ENCODE assay signal across 24 cellular contexts in the genomic region with DNA sequence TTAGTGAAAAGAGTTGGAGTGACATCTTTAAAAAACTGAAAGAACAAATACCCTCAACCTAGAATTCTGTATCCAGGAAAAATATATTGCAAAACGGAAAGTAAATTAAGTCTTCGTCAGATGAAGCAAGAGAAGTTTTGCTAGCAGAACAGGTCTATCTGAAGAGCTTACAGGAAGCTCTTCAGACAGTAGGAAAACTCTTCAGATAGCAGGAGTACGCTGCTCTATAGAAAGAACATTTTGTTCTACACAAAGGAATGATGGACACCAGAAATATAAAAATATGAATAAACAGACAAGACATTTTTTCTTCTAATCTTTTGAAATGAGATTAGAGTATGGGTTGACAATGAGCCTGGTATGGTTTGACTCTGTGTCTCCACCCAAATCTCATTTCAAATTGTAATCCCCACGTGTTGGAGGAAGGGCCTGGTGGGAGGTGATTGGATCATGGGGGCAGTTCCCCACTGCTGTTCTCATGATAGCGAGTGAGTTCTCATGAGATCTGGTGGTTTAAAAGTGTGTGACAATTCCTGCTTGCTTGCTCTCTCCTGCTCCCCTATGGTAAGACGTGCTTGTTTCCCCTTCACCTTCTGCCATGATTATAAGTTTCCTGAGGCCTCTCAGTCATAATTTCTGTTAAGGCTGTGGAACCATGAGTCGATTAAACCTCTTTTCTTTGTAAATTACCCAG.
"Had no signal": no experiment of that assay in that cellular context is flagged by ENCODE, and none has a peak within 500 bp of the region (broad histone marks: within the 10 kb centered on the region; RNA-seq: fewer than 3 reads in every experiment).

No MANE protein-coding gene starts in this region.

- H3K36me3 ChIP-seq: ascending aorta had no signal

- H3K9me3 Mint-ChIP-seq: activated T-cell treated with anti-CD3 and anti-CD28 coated beads, Interleukin-2, amount 50 U/mL, for 24 hours; activated T-helper 1 cell treated with anti-CD3 and anti-CD28 coated beads, Interleukin-12 subunit alpha, Interleukin-12 subunit beta, Interleukin-2, Interleukin-4 antibody, amounts not matched to agents 30 ng/mL and 10 ng/mL and 1 ng/mL, durations not matched to agents 14 hours and 24 hours and 36 hours had no signal

- H3K27ac ChIP-seq: ascending aorta, body of pancreas had no signal

- H3K9me3 ChIP-seq: ascending aorta, body of pancreas had no signal

- H3K36me3 Mint-ChIP-seq: activated CD8-positive, alpha-beta memory T cell treated with anti-CD3 and anti-CD28 coated beads, Interleukin-2, amount 10 ng/mL, durations not matched to agents 7 days and 5 days; activated naive CD4-positive, alpha-beta T cell treated with anti-CD3 and anti-CD28 coated beads, Interleukin-2, amount 50 U/mL, for 24 hours; WTC11 had no signal

- H3K4me1 ChIP-seq: ascending aorta, body of pancreas had no signal

- H3K27ac Mint-ChIP-seq: activated CD8-positive, alpha-beta memory T cell treated with anti-CD3 and anti-CD28 coated beads, Interleukin-2, amount 10 ng/mL, durations not matched to agents 7 days and 5 days; activated naive CD4-positive, alpha-beta T cell treated with anti-CD3 and anti-CD28 coated beads, Interleukin-2, amount 50 U/mL, for 24 hours; activated T-cell treated with anti-CD3 and anti-CD28 coated beads, Interleukin-2, amount 50 U/mL, for 24 hours; activated T-helper 1 cell treated with anti-CD3 and anti-CD28 coated beads, Interleukin-12 subunit alpha, Interleukin-12 subunit beta, Interleukin-2, Interleukin-4 antibody, amounts not matched to agents 30 ng/mL and 10 ng/mL and 1 ng/mL, durations not matched to agents 14 hours and 24 hours and 36 hours; T-helper 17 cell; WTC11 had no signal

- H3K27me3 ChIP-seq: ascending aorta, body of pancreas had no signal

- H3K4me3 Mint-ChIP-seq: activated CD8-positive, alpha-beta memory T cell treated with anti-CD3 and anti-CD28 coated beads, Interleukin-2, amount 10 ng/mL, durations not matched to agents 7 days and 5 days; activated naive CD4-positive, alpha-beta T cell treated with anti-CD3 and anti-CD28 coated beads, Interleukin-2, amount 50 U/mL, for 24 hours; activated T-cell treated with anti-CD3 and anti-CD28 coated beads, Interleukin-2, amount 50 U/mL, for 24 hours; activated T-helper 1 cell treated with anti-CD3 and anti-CD28 coated beads, Interleukin-12 subunit alpha, Interleukin-12 subunit beta, Interleukin-2, Interleukin-4 antibody, amounts not matched to agents 30 ng/mL and 10 ng/mL and 1 ng/mL, durations not matched to agents 14 hours and 24 hours and 36 hours; central memory CD8-positive, alpha-beta T cell; T-helper 17 cell; WTC11 had no signal

- ATAC-seq: activated CD8-positive, alpha-beta memory T cell treated with anti-CD3 and anti-CD28 coated beads, Interleukin-2, amount 10 ng/mL, durations not matched to agents 7 days and 5 days; body of pancreas; T-helper 17 cell; WTC11 had no signal

- H3K4me3 ChIP-seq: ascending aorta, body of pancreas had no signal

- H3K27me3 Mint-ChIP-seq: activated naive CD4-positive, alpha-beta T cell treated with anti-CD3 and anti-CD28 coated beads, Interleukin-2, amount 50 U/mL, for 24 hours; activated T-cell treated with anti-CD3 and anti-CD28 coated beads, Interleukin-2, amount 50 U/mL, for 24 hours had no signal

- H3K4me1 Mint-ChIP-seq: activated CD8-positive, alpha-beta memory T cell treated with anti-CD3 and anti-CD28 coated beads, Interleukin-2, amount 10 ng/mL, durations not matched to agents 7 days and 5 days; activated naive CD4-positive, alpha-beta T cell treated with anti-CD3 and anti-CD28 coated beads, Interleukin-2, amount 50 U/mL, for 24 hours; central memory CD8-positive, alpha-beta T cell; T-helper 17 cell had no signal

- DNase-seq: activated CD4-positive, alpha-beta T cell treated with anti-CD3 and anti-CD28 coated beads for 48 hours; activated CD4-positive, alpha-beta T cell treated with anti-CD3 and anti-CD28 coated beads, Interleukin-2, amount 50 U/mL, for 48 hours; activated CD4-positive, CD25-positive, alpha-beta regulatory T cell treated with anti-CD3 and anti-CD28 coated beads, Interleukin-2, amount 50 U/mL, for 72 hours; activated CD8-positive, alpha-beta memory T cell treated with anti-CD3 and anti-CD28 coated beads, Interleukin-2, amount 10 ng/mL, durations not matched to agents 7 days and 5 days; activated effector memory CD4-positive, alpha-beta T cell treated with Interleukin-2 at 50 U/mL for 16 hours; activated naive CD4-positive, alpha-beta T cell; activated T-cell treated with anti-CD3 and anti-CD28 coated beads, Interleukin-2, amount 50 U/mL, for 24 hours; amniotic stem cell; body of pancreas; KBM-7; NCI-H1048; NCI-H1417; NCI-H1930; NCI-H345; NCI-H524; NCI-H748 treated with DMSO at 0.1 percent for 48 hours; SIG-M5; T-helper 17 cell; T-helper 9 cell had no signal
